35 cellular contexts compared by ENCODE assay signal in the genomic region with DNA sequence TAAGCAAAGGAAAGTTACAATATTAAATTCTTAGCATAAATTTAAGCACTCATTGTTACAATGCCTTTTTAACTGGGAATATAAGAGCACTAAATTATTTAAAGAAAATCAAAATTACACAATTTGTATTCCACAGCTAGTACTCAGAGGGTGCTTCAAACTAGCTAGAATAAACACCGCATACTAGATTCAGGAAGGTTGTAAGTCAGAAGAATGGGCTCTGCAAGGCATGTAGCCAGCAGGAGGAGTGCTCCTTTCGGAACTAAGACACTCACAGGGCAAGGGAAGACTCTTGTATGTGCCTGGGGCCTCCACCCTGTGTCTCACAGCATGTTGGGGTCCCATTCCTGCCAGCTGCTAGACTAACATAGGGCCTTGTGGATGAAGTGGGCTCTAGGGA.
"Had no signal": no experiment of that assay in that cellular context is flagged by ENCODE, and none has a peak within 500 bp of the region (broad histone marks: within the 10 kb centered on the region; RNA-seq: fewer than 3 reads in every experiment).

No MANE protein-coding gene starts in this region.

- H3K4me3 ChIP-seq: ascending aorta, cardiac muscle cell had no signal

- H3K4me3 Mint-ChIP-seq: activated B cell treated with CpG ODN at 0.5 μM for 24 hours; activated CD4-positive, alpha-beta memory T cell treated with anti-CD3 and anti-CD28 coated beads for 36 hours; activated CD4-positive, alpha-beta T cell treated with anti-CD3 and anti-CD28 coated beads, Interleukin-2, amount 10 ng/mL, durations not matched to agents 24 days and 14 days; activated CD8-positive, alpha-beta T cell treated with anti-CD3 and anti-CD28 coated beads for 36 hours; activated naive CD4-positive, alpha-beta T cell treated with anti-CD3 and anti-CD28 coated beads, Interleukin-2, amount 10 ng/mL, durations not matched to agents 7 days and 5 days; activated naive CD4-positive, alpha-beta T cell treated with anti-CD3 and anti-CD28 coated beads, Interleukin-2, amount 50 U/mL, for 24 hours; activated naive CD8-positive, alpha-beta T cell; activated naive CD8-positive, alpha-beta T cell treated with anti-CD3 and anti-CD28 coated beads, Interleukin-2, amount 10 ng/mL, durations not matched to agents 7 days and 5 days; activated naive CD8-positive, alpha-beta T cell treated with anti-CD3 and anti-CD28 coated beads, Interleukin-2, amount 50 U/mL, for 24 hours; activated T-cell treated with anti-CD3 and anti-CD28 coated beads, Interleukin-2, amount 50 U/mL, for 4 hours; activated T-cell treated with anti-CD3 and anti-CD28 coated beads, Interleukin-2, amount 50 U/mL, for 72 hours; activated T-helper 1 cell treated with anti-CD3 and anti-CD28 coated beads, Interleukin-12 subunit alpha, Interleukin-12 subunit beta, Interleukin-2, Interleukin-4 antibody, amounts not matched to agents 30 ng/mL and 10 ng/mL and 1 ng/mL, durations not matched to agents 14 hours and 24 hours and 36 hours; activated T-helper 17 cell treated with anti-CD3 and anti-CD28 coated beads, Interleukin-2, amount 50 U/mL, for 72 hours; brain; central memory CD8-positive, alpha-beta T cell; T-helper 1 cell treated with Interleukin-12 subunit alpha and Interleukin-12 subunit beta and Interleukin-4 antibody, amounts not matched to agents 30 μg/mL and 1 μg/mL, for 36 hours; T-helper 2 cell treated with Interferon-gamma antibody and Interleukin-4, amounts not matched to agents 5 μg/mL and 100 μg/mL, for 36 hours had no signal

- H3K4me1 Mint-ChIP-seq: activated B cell treated with CpG ODN at 0.5 μM for 24 hours; activated CD4-positive, alpha-beta T cell treated with anti-CD3 and anti-CD28 coated beads, Interleukin-2, amount 10 ng/mL, durations not matched to agents 24 days and 14 days; activated naive CD4-positive, alpha-beta T cell treated with anti-CD3 and anti-CD28 coated beads, Interleukin-2, amount 10 ng/mL, durations not matched to agents 7 days and 5 days; activated naive CD4-positive, alpha-beta T cell treated with anti-CD3 and anti-CD28 coated beads, Interleukin-2, amount 50 U/mL, for 24 hours; activated naive CD8-positive, alpha-beta T cell treated with anti-CD3 and anti-CD28 coated beads, Interleukin-2, amount 10 ng/mL, durations not matched to agents 7 days and 5 days; activated naive CD8-positive, alpha-beta T cell treated with anti-CD3 and anti-CD28 coated beads, Interleukin-2, amount 50 U/mL, for 24 hours; activated T-helper 17 cell treated with anti-CD3 and anti-CD28 coated beads, Interleukin-2, amount 50 U/mL, for 72 hours; brain; central memory CD8-positive, alpha-beta T cell had no signal

- H3K27ac Mint-ChIP-seq: activated B cell treated with CpG ODN at 0.5 μM for 24 hours; activated CD4-positive, alpha-beta memory T cell treated with anti-CD3 and anti-CD28 coated beads for 36 hours; activated CD4-positive, alpha-beta T cell treated with anti-CD3 and anti-CD28 coated beads, Interleukin-2, amount 10 ng/mL, durations not matched to agents 24 days and 14 days; activated CD8-positive, alpha-beta T cell treated with anti-CD3 and anti-CD28 coated beads for 36 hours; activated naive CD4-positive, alpha-beta T cell treated with anti-CD3 and anti-CD28 coated beads, Interleukin-2, amount 10 ng/mL, durations not matched to agents 7 days and 5 days; activated naive CD4-positive, alpha-beta T cell treated with anti-CD3 and anti-CD28 coated beads, Interleukin-2, amount 50 U/mL, for 24 hours; activated naive CD8-positive, alpha-beta T cell; activated naive CD8-positive, alpha-beta T cell treated with anti-CD3 and anti-CD28 coated beads, Interleukin-2, amount 10 ng/mL, durations not matched to agents 7 days and 5 days; activated naive CD8-positive, alpha-beta T cell treated with anti-CD3 and anti-CD28 coated beads, Interleukin-2, amount 50 U/mL, for 24 hours; activated T-cell treated with anti-CD3 and anti-CD28 coated beads, Interleukin-2, amount 50 U/mL, for 72 hours; activated T-helper 1 cell treated with anti-CD3 and anti-CD28 coated beads, Interleukin-12 subunit alpha, Interleukin-12 subunit beta, Interleukin-2, Interleukin-4 antibody, amounts not matched to agents 30 ng/mL and 10 ng/mL and 1 ng/mL, durations not matched to agents 14 hours and 24 hours and 36 hours; activated T-helper 17 cell treated with anti-CD3 and anti-CD28 coated beads, Interleukin-2, amount 50 U/mL, for 72 hours; brain; T-helper 1 cell treated with Interleukin-12 subunit alpha and Interleukin-12 subunit beta and Interleukin-4 antibody, amounts not matched to agents 30 μg/mL and 1 μg/mL, for 36 hours; T-helper 2 cell treated with Interferon-gamma antibody and Interleukin-4, amounts not matched to agents 5 μg/mL and 100 μg/mL, for 36 hours had no signal

- H3K27ac ChIP-seq: ascending aorta, cardiac muscle cell, VCaP had no signal

- H3K9me3 Mint-ChIP-seq: activated B cell treated with CpG ODN at 0.5 μM for 24 hours; activated CD4-positive, alpha-beta memory T cell treated with anti-CD3 and anti-CD28 coated beads for 36 hours; activated CD4-positive, alpha-beta T cell treated with anti-CD3 and anti-CD28 coated beads, Interleukin-2, amount 10 ng/mL, durations not matched to agents 24 days and 14 days; activated CD8-positive, alpha-beta T cell treated with anti-CD3 and anti-CD28 coated beads for 36 hours; activated naive CD4-positive, alpha-beta T cell treated with anti-CD3 and anti-CD28 coated beads, Interleukin-2, amount 10 ng/mL, durations not matched to agents 7 days and 5 days; activated naive CD4-positive, alpha-beta T cell treated with anti-CD3 and anti-CD28 coated beads, Interleukin-2, amount 50 U/mL, for 24 hours; activated naive CD8-positive, alpha-beta T cell treated with anti-CD3 and anti-CD28 coated beads, Interleukin-2, amount 10 ng/mL, durations not matched to agents 7 days and 5 days; activated naive CD8-positive, alpha-beta T cell treated with anti-CD3 and anti-CD28 coated beads, Interleukin-2, amount 50 U/mL, for 24 hours; activated T-cell treated with anti-CD3 and anti-CD28 coated beads, Interleukin-2, amount 50 U/mL, for 4 hours; activated T-cell treated with anti-CD3 and anti-CD28 coated beads, Interleukin-2, amount 50 U/mL, for 72 hours; activated T-helper 1 cell treated with anti-CD3 and anti-CD28 coated beads, Interleukin-12 subunit alpha, Interleukin-12 subunit beta, Interleukin-2, Interleukin-4 antibody, amounts not matched to agents 30 ng/mL and 10 ng/mL and 1 ng/mL, durations not matched to agents 14 hours and 24 hours and 36 hours; activated T-helper 17 cell treated with anti-CD3 and anti-CD28 coated beads, Interleukin-2, amount 50 U/mL, for 72 hours; brain; central memory CD8-positive, alpha-beta T cell; T-helper 1 cell treated with Interleukin-12 subunit alpha and Interleukin-12 subunit beta and Interleukin-4 antibody, amounts not matched to agents 30 μg/mL and 1 μg/mL, for 36 hours; T-helper 2 cell treated with Interferon-gamma antibody and Interleukin-4, amounts not matched to agents 5 μg/mL and 100 μg/mL, for 36 hours had no signal

- H3K4me1 ChIP-seq: ascending aorta had no signal

- H3K27me3 ChIP-seq: ascending aorta, cardiac muscle cell had no signal

- H3K36me3 Mint-ChIP-seq: activated CD4-positive, alpha-beta memory T cell treated with anti-CD3 and anti-CD28 coated beads for 36 hours; activated naive CD4-positive, alpha-beta T cell treated with anti-CD3 and anti-CD28 coated beads, Interleukin-2, amount 10 ng/mL, durations not matched to agents 7 days and 5 days; activated naive CD4-positive, alpha-beta T cell treated with anti-CD3 and anti-CD28 coated beads, Interleukin-2, amount 50 U/mL, for 24 hours; activated naive CD8-positive, alpha-beta T cell; activated naive CD8-positive, alpha-beta T cell treated with anti-CD3 and anti-CD28 coated beads, Interleukin-2, amount 10 ng/mL, durations not matched to agents 7 days and 5 days; brain had no signal

- H3K36me3 ChIP-seq: ascending aorta, cardiac muscle cell had no signal

- H3K27me3 Mint-ChIP-seq: activated B cell treated with CpG ODN at 0.5 μM for 24 hours; activated CD4-positive, alpha-beta memory T cell treated with anti-CD3 and anti-CD28 coated beads for 36 hours; activated CD4-positive, alpha-beta T cell treated with anti-CD3 and anti-CD28 coated beads, Interleukin-2, amount 10 ng/mL, durations not matched to agents 24 days and 14 days; activated CD8-positive, alpha-beta T cell treated with anti-CD3 and anti-CD28 coated beads for 36 hours; activated naive CD4-positive, alpha-beta T cell treated with anti-CD3 and anti-CD28 coated beads, Interleukin-2, amount 10 ng/mL, durations not matched to agents 7 days and 5 days; activated naive CD4-positive, alpha-beta T cell treated with anti-CD3 and anti-CD28 coated beads, Interleukin-2, amount 50 U/mL, for 24 hours; activated naive CD8-positive, alpha-beta T cell; activated naive CD8-positive, alpha-beta T cell treated with anti-CD3 and anti-CD28 coated beads, Interleukin-2, amount 10 ng/mL, durations not matched to agents 7 days and 5 days; activated naive CD8-positive, alpha-beta T cell treated with anti-CD3 and anti-CD28 coated beads, Interleukin-2, amount 50 U/mL, for 24 hours; activated T-helper 17 cell treated with anti-CD3 and anti-CD28 coated beads, Interleukin-2, amount 50 U/mL, for 72 hours; brain; central memory CD8-positive, alpha-beta T cell had no signal

- H3K9me3 ChIP-seq: ascending aorta had no signal

- ATAC-seq: activated CD8-positive, alpha-beta T cell treated with anti-CD3 and anti-CD28 coated beads for 36 hours; activated naive CD8-positive, alpha-beta T cell treated with anti-CD3 and anti-CD28 coated beads, Interleukin-2, amount 50 U/mL, for 24 hours; activated T-cell treated with anti-CD3 and anti-CD28 coated beads, Interleukin-2, amount 50 U/mL, for 4 hours; activated T-cell treated with anti-CD3 and anti-CD28 coated beads, Interleukin-2, amount 50 U/mL, for 72 hours; activated T-helper 17 cell treated with anti-CD3 and anti-CD28 coated beads, Interleukin-2, amount 50 U/mL, for 72 hours had no signal

- DNase-seq: activated B cell treated with CpG ODN at 0.5 μM for 24 hours; activated CD4-positive, alpha-beta memory T cell treated with anti-CD3 and anti-CD28 coated beads for 36 hours; activated CD4-positive, alpha-beta T cell treated with anti-CD3 and anti-CD28 coated beads for 4 hours; activated CD4-positive, alpha-beta T cell treated with anti-CD3 and anti-CD28 coated beads, Interleukin-2, amount 10 ng/mL, durations not matched to agents 24 days and 14 days; activated CD4-positive, alpha-beta T cell treated with anti-CD3 and anti-CD28 coated beads, Interleukin-2, amount 50 U/mL, for 1 hour; activated CD4-positive, alpha-beta T cell treated with anti-CD3 and anti-CD28 coated beads, Interleukin-2, amount 50 U/mL, for 4 hours; activated CD4-positive, CD25-positive, alpha-beta regulatory T cell treated with anti-CD3 and anti-CD28 coated beads, Interleukin-2, amount 50 U/mL, for 72 hours; activated CD8-positive, alpha-beta memory T cell treated with anti-CD3 and anti-CD28 coated beads, Interleukin-2, amount 50 U/mL, for 4 hours; activated CD8-positive, alpha-beta T cell treated with anti-CD3 and anti-CD28 coated beads for 36 hours; activated gamma-delta T cell; activated naive CD4-positive, alpha-beta T cell treated with anti-CD3 and anti-CD28 coated beads, Interleukin-2, amount 10 ng/mL, durations not matched to agents 7 days and 5 days; activated naive CD4-positive, alpha-beta T cell treated with Interleukin-2 at 50 U/mL for 16 hours; activated naive CD8-positive, alpha-beta T cell treated with anti-CD3 and anti-CD28 coated beads, Interleukin-2, amount 10 ng/mL, durations not matched to agents 7 days and 5 days; activated naive CD8-positive, alpha-beta T cell treated with anti-CD3 and anti-CD28 coated beads, Interleukin-2, amount 50 U/mL, for 24 hours; activated T-cell treated with anti-CD3 and anti-CD28 coated beads for 4 hours; activated T-cell treated with anti-CD3 and anti-CD28 coated beads, Interleukin-2, amount 50 U/mL, for 1 hour; activated T-cell treated with anti-CD3 and anti-CD28 coated beads, Interleukin-2, amount 50 U/mL, for 4 hours; activated T-cell treated with anti-CD3 and anti-CD28 coated beads, Interleukin-2, amount 50 U/mL, for 72 hours; amygdala; anterior cingulate cortex; caudate nucleus; T-helper 1 cell; T-helper 2 cell; T-helper 9 cell had no signal
